In genomic region chr5:82174919-82175219, GRCh38 we compare ENCODE assay signal across 1 cellular context.
TF ChIP-seq lines count a peak whose summit lies in the region.

No MANE protein-coding gene starts in this region.

TF ChIP-seq in HCT116, 20 proteins besides CTCF, POLR2A, EP300 and RAD21:
- TF ChIP-seq ZFX (IDR thresholded peaks at IDR 0.05) (no peak), EZH2 (IDR thresholded peaks at IDR 0.05) (no peak), JUND (IDR thresholded peaks at IDR 0.05) (no peak), CEBPB (IDR thresholded peaks at IDR 0.05; ENCODE audit: low read depth) (no peak), POLR2AphosphoS5 (IDR thresholded peaks at IDR 0.05; ENCODE audit: low read depth, low read length) (no peak), FOSL1 (IDR thresholded peaks at IDR 0.05; ENCODE audit: low read depth) (no peak), SIN3A (IDR thresholded peaks at IDR 0.05; ENCODE audit: low read depth) (no peak), SRF (IDR thresholded peaks at IDR 0.05; ENCODE audit: low read depth) (no peak), EZH2phosphoT487 (IDR thresholded peaks at IDR 0.05; ENCODE audit: borderline replicate concordance) (no peak), ELF1 (IDR thresholded peaks at IDR 0.05; ENCODE audit: borderline replicate concordance, low read depth) (no peak), ATF3 (IDR thresholded peaks at IDR 0.05) (no peak), REST (IDR thresholded peaks at IDR 0.05; ENCODE audit: low read depth) (no peak), SP1 (IDR thresholded peaks at IDR 0.05; ENCODE audit: low read depth) (no peak), CBX3 (IDR thresholded peaks at IDR 0.05; ENCODE audit: low read depth) (no peak), ZBTB33 (IDR thresholded peaks at IDR 0.05; ENCODE audit: extremely low read depth, insufficient replicate concordance, low read length) (no peak), EGR1 (IDR thresholded peaks at IDR 0.05; ENCODE audit: low read depth) (no peak)
